8 cellular contexts compared by ENCODE assay signal in genomic region chr5:43556857-43557593, GRCh38. TPM values are rescaled to one million over a fixed set of nuclear protein-coding genes. Genes with fewer than 3 reads are reported as not detected.
DNase-seq lines count a peak whose midpoint lies in the region; ATAC-seq and TF ChIP-seq lines count a peak whose summit lies in the region.

A gene with protein sequence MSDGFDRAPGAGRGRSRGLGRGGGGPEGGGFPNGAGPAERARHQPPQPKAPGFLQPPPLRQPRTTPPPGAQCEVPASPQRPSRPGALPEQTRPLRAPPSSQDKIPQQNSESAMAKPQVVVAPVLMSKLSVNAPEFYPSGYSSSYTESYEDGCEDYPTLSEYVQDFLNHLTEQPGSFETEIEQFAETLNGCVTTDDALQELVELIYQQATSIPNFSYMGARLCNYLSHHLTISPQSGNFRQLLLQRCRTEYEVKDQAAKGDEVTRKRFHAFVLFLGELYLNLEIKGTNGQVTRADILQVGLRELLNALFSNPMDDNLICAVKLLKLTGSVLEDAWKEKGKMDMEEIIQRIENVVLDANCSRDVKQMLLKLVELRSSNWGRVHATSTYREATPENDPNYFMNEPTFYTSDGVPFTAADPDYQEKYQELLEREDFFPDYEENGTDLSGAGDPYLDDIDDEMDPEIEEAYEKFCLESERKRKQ (minus strand): TSS chr5:43557077. CDS start chr5:43556846, 231 bp downstream.

- H3K9ac ChIP-seq in mammary epithelial cell (ENCODE audit: insufficient read depth, low read length): peak within 1 kb of the TSS; percentile 90

- peaks cover 8 to 19% of the 10 kb centered on the region in 2 donors for H3K4me1 Mint-ChIP-seq in immature natural killer cell

- H3K27me3 ChIP-seq in WERI-Rb-1 (ENCODE audit: insufficient read depth, low read depth, severe bottlenecking) (no peaks in the 10 kb centered on the region), mammary epithelial cell (ENCODE audit: insufficient read depth, low read length) (no peaks in the 10 kb centered on the region), spleen (replicated peaks in 1 of 7) (no peaks in the 10 kb centered on the region)

- ATAC-seq in HG03064 (IDR thresholded peaks at IDR 0.05; ENCODE audit: low read depth, unreplicated experiment): peak; percentile 80

- peak within 1 kb of the TSS; percentile 98 for H2AFZ ChIP-seq in mammary epithelial cell (ENCODE audit: low read depth, low read length)

- BruUV-seq in mammary epithelial cell (replicated peaks; lab: Mats Ljungman, UMichigan): no TSS peak

- in situ Hi-C loops in mammary epithelial cell (cut with MboI; ENCODE audit: low sequenced_read_pairs in 2 of 2): no loop called here

- H3K9me3 Mint-ChIP-seq in immature natural killer cell: no peaks in the 10 kb centered on the region

- H3K36me3 Mint-ChIP-seq in immature natural killer cell: no peaks in the 10 kb centered on the region

- H3K4me1 ChIP-seq in mammary epithelial cell (ENCODE audit: insufficient read depth, low read length) (peaks cover 11% of the 10 kb centered on the region), spleen (peaks cover 34 to 51% (median 47%) of the 10 kb centered on the region in 6 donors)

- POLR2A ChIA-PET in AG04449 (lab: Yijun Ruan, JAX): no interaction called here

- H3K27me3 Mint-ChIP-seq in immature natural killer cell (ENCODE audit: low read depth in 3 of 3): peaks cover 6 to 11% (median 9%) of the 10 kb centered on the region in 3 donors

- H3K9me3 ChIP-seq in WERI-Rb-1 (ENCODE audit: severe bottlenecking) (no peaks in the 10 kb centered on the region), mammary epithelial cell (replicated peaks; ENCODE audit: insufficient read depth, low read length) (no peaks in the 10 kb centered on the region), spleen (no peaks in the 10 kb centered on the region)

- intact Hi-C loops in mammary epithelial cell (cut with micrococcal nuclease) (loop anchor here (2.0 kb wide), 2 partner anchors 46 to 74 kb away; partner anchors contain the start of gene NNT), spleen (cut with DNase I; ENCODE audit: low total_unique reads) (no loop called here)

- H3K36me3 ChIP-seq in WERI-Rb-1 (peaks cover 38% of the 10 kb centered on the region), mammary epithelial cell (ENCODE audit: insufficient read depth, low read length) (peaks cover 2% of the 10 kb centered on the region), spleen (peaks cover 0 to 31% (median 6%) of the 10 kb centered on the region in 6 donors)

- peak within 1 kb of the TSS; percentile 97 to 99 (median 98) for H3K27ac Mint-ChIP-seq in immature natural killer cell

- H3K4me3 Mint-ChIP-seq in immature natural killer cell: peak within 1 kb of the TSS; percentile 90 to 99 (median 93)

- H3K4me3 ChIP-seq in AG04449 (ENCODE audit: low read depth, low read length) (peak within 1 kb of the TSS; percentile 83), WERI-Rb-1 (ENCODE audit: low read depth, low read length) (peak within 1 kb of the TSS; percentile 98), mammary epithelial cell (replicated peaks in 1 of 3; ENCODE audit: insufficient read depth in 1 of 3, low read depth in 2 of 3, low read length in 3 of 3) (peak within 1 kb of the TSS; percentile 75 to 88 (median 81)), spleen (peak within 1 kb of the TSS; percentile 62 to 94 (median 74))

- 4% methylated on average over 24 of the region's 82 CpGs for WGBS in mammary epithelial cell (ENCODE audit: low coverage, missing lambda C conversion rate)
- WGBS in spleen, 5 donors: 0 to 1% (median 0%) methylated on average over 45 to 82 of the region's 82 CpGs

- no peak for DNase-seq in AG04449 (ENCODE audit: low read depth, low spot score)
- DNase-seq in NCI-H2171 treated with DMSO at 0.1 percent for 48 hours (lab: John Stamatoyannopoulos, UW): peak; percentile 92
- peak; percentile 82 for DNase-seq in WERI-Rb-1
- peak; percentile 90 for DNase-seq in mammary epithelial cell
- DNase-seq in immature natural killer cell: peak; percentile 89 to 91 (median 90)
- DNase-seq in spleen: peak; percentile 97

- CTCF ChIA-PET in AG04449 (lab: Yijun Ruan, JAX) (interaction anchor here (0.6 to 2.3 kb wide), 5 partner anchors 13 to 262 kb away, joined by 3 to 15 read pairs (median 3); partner anchors contain the start of gene NNT), mammary epithelial cell (lab: Charles Lee; ENCODE audit: low non-redundant PET) (interaction anchor here (0.5 kb wide), 1 partner anchor 46 kb away, joined by 3 read pairs; the partner anchor contains the start of gene NNT)

- dilution Hi-C loops in mammary epithelial cell (cut with HindIII; ENCODE audit: low sequenced_read_pairs): loop anchor here (5.0 kb wide), 1 partner anchor 35 kb away; no protein-coding TSS in a partner anchor

- TF ChIP-seq CTCF in AG04449 (IDR thresholded peaks at IDR 0.05; ENCODE audit: insufficient read depth, low read length, missing control alignments) (peak; percentile 67), WERI-Rb-1 (IDR thresholded peaks at IDR 0.05; ENCODE audit: low read depth, low read length) (peak; percentile 56), mammary epithelial cell (conservative IDR thresholded peaks at IDR 0.05 in 1 of 2, IDR thresholded peaks at IDR 0.05 in 1 of 2; ENCODE audit: extremely low read depth in 1 of 2, insufficient read depth in 1 of 2, low read depth in 1 of 2, low read length in 2 of 2) (peak; percentile 34 to 38), spleen (IDR thresholded peaks at IDR 0.05 in 8 of 11, conservative IDR thresholded peaks at IDR 0.05 in 3 of 11) (peak in 9 of 11 experiments; percentile 22 to 91 (median 81))

- peak; percentile 70 for TF ChIP-seq POLR2A in GM18526 (IDR thresholded peaks at IDR 0.05; ENCODE audit: extremely low read depth, insufficient read length)
- TF ChIP-seq POLR2A in spleen (IDR thresholded peaks at IDR 0.05): peak in 1 of 3 donors; percentile 40

- H3K27ac ChIP-seq in WERI-Rb-1: peak within 1 kb of the TSS; percentile 96
- H3K27ac ChIP-seq in mammary epithelial cell (ENCODE audit: insufficient read depth, low read depth, low read length): peak within 1 kb of the TSS; percentile 75
- peak within 1 kb of the TSS; percentile 97 to 99 (median 98) for H3K27ac ChIP-seq in spleen

- H3K4me2 ChIP-seq in mammary epithelial cell (ENCODE audit: insufficient read depth, low read depth, low read length): peak within 1 kb of the TSS; percentile 99

- no peaks in the 10 kb centered on the region for H4K20me1 ChIP-seq in mammary epithelial cell (ENCODE audit: insufficient read depth, low read length)

- H3K79me2 ChIP-seq in mammary epithelial cell (ENCODE audit: insufficient read depth, low read length): peaks cover 44% of the 10 kb centered on the region

RNA-seq across cellular contexts. Expression of the gene that starts here (rescaled TPM):
- total RNA-seq in mammary epithelial cell (100 to 1,000 TPM in 1 of 2 donors, 10 to 100 TPM in 1; 76.4 to 103 TPM), spleen (10 to 100 TPM; 36.9 to 65.2 (median 50.7) TPM)
- polyA plus RNA-seq in mammary epithelial cell (65.0 TPM), immature natural killer cell (10 to 100 TPM; 28.4 to 30.3 (median 29.4) TPM), spleen (10 to 100 TPM; 24.9 to 38.4 (median 29.9) TPM)
- 74.2 TPM for polyA minus RNA-seq in mammary epithelial cell
